Comparison of ENCODE assay signal across 25 cellular contexts in the genomic region with DNA sequence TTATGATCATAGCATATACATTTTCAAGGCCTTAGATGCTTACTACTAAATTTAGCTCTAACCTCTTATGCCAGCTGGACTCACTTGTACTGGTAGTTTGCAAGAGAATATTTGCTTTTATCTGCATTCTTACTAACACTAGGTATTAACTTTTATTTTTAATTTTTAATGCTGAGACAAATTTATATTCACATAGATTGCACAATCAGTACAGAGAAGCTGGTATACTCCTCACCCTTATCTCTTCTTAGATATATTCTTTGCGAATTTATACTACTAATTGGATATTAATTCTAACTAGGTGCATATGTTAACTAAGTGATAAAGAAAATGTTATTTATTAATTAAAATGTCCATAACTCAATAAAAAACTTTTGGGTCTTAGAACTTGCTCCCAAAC.
"Had no signal": no experiment of that assay in that cellular context is flagged by ENCODE, and none has a peak within 500 bp of the region (broad histone marks: within the 10 kb centered on the region; RNA-seq: fewer than 3 reads in every experiment).

No MANE protein-coding gene starts in this region.

- ATAC-seq: effector memory CD8-positive, alpha-beta T cell; esophagus mucosa; foreskin keratinocyte; gastrocnemius medialis; gastroesophageal sphincter; heart left ventricle; heart right ventricle had no signal

- H3K4me1 ChIP-seq: colonic mucosa, esophagus muscularis mucosa, esophagus squamous epithelium, gastrocnemius medialis, gastroesophageal sphincter, heart left ventricle, heart right ventricle had no signal

- H3K4me3 ChIP-seq: colonic mucosa, coronary artery, dorsolateral prefrontal cortex, esophagus muscularis mucosa, esophagus squamous epithelium, gastrocnemius medialis, gastroesophageal sphincter, heart left ventricle, heart right ventricle had no signal

- H3K36me3 ChIP-seq: colonic mucosa, esophagus muscularis mucosa, esophagus squamous epithelium, gastrocnemius medialis, gastroesophageal sphincter, heart left ventricle, heart right ventricle had no signal

- DNase-seq: colonic mucosa; cortex of kidney; dermis blood vessel endothelial cell; dorsolateral prefrontal cortex; effector CD4-positive, alpha-beta T cell; effector CD8-positive, alpha-beta T cell; effector memory CD4-positive, alpha-beta T cell; effector memory CD8-positive, alpha-beta T cell; endodermal cell; erythroblast; esophagus squamous epithelium; foreskin fibroblast; foreskin keratinocyte; foreskin melanocyte; gastrocnemius medialis; glutamatergic neuron; head of caudate nucleus; heart left ventricle; heart right ventricle had no signal

- FAIRE-seq: endothelial cell of umbilical vein had no signal

- H3K27ac ChIP-seq: colonic mucosa, coronary artery, dorsolateral prefrontal cortex, epithelial cell of prostate, esophagus muscularis mucosa, esophagus squamous epithelium, foreskin keratinocyte, gastrocnemius medialis, gastroesophageal sphincter, heart left ventricle, heart right ventricle had no signal

- H3K9me3 ChIP-seq: colonic mucosa, esophagus muscularis mucosa, esophagus squamous epithelium, gastrocnemius medialis, gastroesophageal sphincter, heart left ventricle had no signal

- H3K27me3 ChIP-seq: colonic mucosa, dorsolateral prefrontal cortex, esophagus muscularis mucosa, esophagus squamous epithelium, foreskin keratinocyte, gastrocnemius medialis, gastroesophageal sphincter, heart left ventricle, heart right ventricle had no signal
